ENCODE assay signal across 12 cellular contexts in the genomic region with DNA sequence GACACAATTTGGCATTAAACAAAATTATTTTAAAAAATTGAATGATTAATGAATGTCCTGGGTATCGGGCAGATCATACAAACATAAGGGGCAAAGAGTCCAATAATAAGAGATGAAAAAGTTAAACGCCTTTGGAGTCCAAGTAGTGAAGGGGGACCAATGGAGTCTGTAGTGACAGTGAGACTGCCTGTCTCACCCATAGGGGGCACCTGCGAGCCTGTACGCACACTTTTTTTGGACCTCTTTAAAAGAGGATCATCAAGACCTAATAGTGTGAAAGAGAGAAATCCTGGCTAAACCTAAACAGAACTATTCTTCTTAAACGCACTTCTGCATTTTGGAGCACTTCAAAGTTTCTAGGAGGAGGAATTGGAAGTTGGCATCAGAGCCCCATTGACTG.
DNase-seq lines count a peak whose midpoint lies in the region; ATAC-seq and TF ChIP-seq lines count a peak whose summit lies in the region.
"Had no signal": no experiment of that assay in that cellular context is flagged by ENCODE, and none has a peak within 500 bp of the region (broad histone marks: within the 10 kb centered on the region; RNA-seq: fewer than 3 reads in every experiment).

No MANE protein-coding gene starts in this region.

- H3K4me3 ChIP-seq in RWPE2 (ENCODE audit: severe bottlenecking): no peak overlapping the region
- H3K4me3 ChIP-seq: gastroesophageal sphincter had no signal

- CTCF ChIA-PET in HEK293T (lab: Yijun Ruan, JAX): no interaction called here

- no peaks in the 10 kb centered on the region for H3K36me3 ChIP-seq in RWPE2 (ENCODE audit: low read depth)
- H3K36me3 ChIP-seq: gastroesophageal sphincter had no signal

- H3K4me1 ChIP-seq in RWPE2 (ENCODE audit: insufficient read depth, poor library complexity, severe bottlenecking): no peaks in the 10 kb centered on the region
- H3K4me1 ChIP-seq: gastroesophageal sphincter had no signal

- H3K9me3 ChIP-seq in RWPE2 (ENCODE audit: severe bottlenecking): no peaks in the 10 kb centered on the region
- H3K9me3 ChIP-seq: gastroesophageal sphincter had no signal

- H3K27ac ChIP-seq in RWPE2 (ENCODE audit: poor library complexity, severe bottlenecking): no peak overlapping the region
- H3K27ac ChIP-seq: gastroesophageal sphincter had no signal

- DNase-seq in D341Med (ENCODE audit: low spot score): peak; percentile 50
- DNase-seq in HEK293T (ENCODE audit: extremely low spot score): peak; percentile 28
- DNase-seq in RWPE2 (ENCODE audit: low spot score): no peak
- DNase-seq in iPS-NIHi11 (ENCODE audit: low spot score): peak; percentile 20
- no peak for DNase-seq in GM20000 (ENCODE audit: low spot score)
- no peak for DNase-seq in NK-92 (lab: John Stamatoyannopoulos, UW; ENCODE audit: unreplicated experiment)
- DNase-seq: activated CD8-positive, alpha-beta memory T cell treated with anti-CD3 and anti-CD28 coated beads for 24 hours; NCI-H1436 treated with DMSO at 0.1 percent for 48 hours; SHP77 treated with DMSO at 0.1 percent for 48 hours had no signal

- no peak for ATAC-seq in RWPE2 (ENCODE audit: low read depth)
- no peak for ATAC-seq in HG03520 (IDR thresholded peaks at IDR 0.05; ENCODE audit: unreplicated experiment)
- ATAC-seq in HG03439 (IDR thresholded peaks at IDR 0.05; ENCODE audit: unreplicated experiment): no peak
- ATAC-seq: gastroesophageal sphincter had no signal

- TF ChIP-seq CTCF in RWPE2 (IDR thresholded peaks at IDR 0.05; ENCODE audit: poor library complexity, severe bottlenecking): peak; percentile 25
- no peak for TF ChIP-seq CTCF in GM20000 (IDR thresholded peaks at IDR 0.05; ENCODE audit: extremely low read depth, missing control alignments)

- POLR2A ChIA-PET in HEK293T (lab: Yijun Ruan, JAX): no interaction called here

- H3K27me3 ChIP-seq in RWPE2 (ENCODE audit: insufficient read depth, poor library complexity, severe bottlenecking): no peaks in the 10 kb centered on the region
- H3K27me3 ChIP-seq: gastroesophageal sphincter had no signal

TF ChIP-seq in HEK293T, 16 proteins besides CTCF, POLR2A, EP300 and RAD21:
- no peak for TF ChIP-seq FOXK2 (IDR thresholded peaks at IDR 0.05)
- no peak for TF ChIP-seq LEF1 (IDR thresholded peaks at IDR 0.05; ENCODE audit: borderline replicate concordance)
- TF ChIP-seq ZNF384 (IDR thresholded peaks at IDR 0.05): no peak
- TF ChIP-seq, protein P1, sequence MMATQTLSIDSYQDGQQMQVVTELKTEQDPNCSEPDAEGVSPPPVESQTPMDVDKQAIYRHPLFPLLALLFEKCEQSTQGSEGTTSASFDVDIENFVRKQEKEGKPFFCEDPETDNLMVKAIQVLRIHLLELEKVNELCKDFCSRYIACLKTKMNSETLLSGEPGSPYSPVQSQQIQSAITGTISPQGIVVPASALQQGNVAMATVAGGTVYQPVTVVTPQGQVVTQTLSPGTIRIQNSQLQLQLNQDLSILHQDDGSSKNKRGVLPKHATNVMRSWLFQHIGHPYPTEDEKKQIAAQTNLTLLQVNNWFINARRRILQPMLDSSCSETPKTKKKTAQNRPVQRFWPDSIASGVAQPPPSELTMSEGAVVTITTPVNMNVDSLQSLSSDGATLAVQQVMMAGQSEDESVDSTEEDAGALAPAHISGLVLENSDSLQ (IDR thresholded peaks at IDR 0.05): no peak
- no peak for TF ChIP-seq CTBP1 (IDR thresholded peaks at IDR 0.05; ENCODE audit: borderline replicate concordance)
- no peak for TF ChIP-seq FOXA1 (IDR thresholded peaks at IDR 0.05)
- no peak for TF ChIP-seq ELF4 (IDR thresholded peaks at IDR 0.05)
- TF ChIP-seq BHLHE40 (IDR thresholded peaks at IDR 0.05; ENCODE audit: borderline replicate concordance): no peak
- no peak for TF ChIP-seq L3MBTL2 (conservative IDR thresholded peaks at IDR 0.05)
- no peak for TF ChIP-seq FOXM1 (IDR thresholded peaks at IDR 0.05; ENCODE audit: borderline replicate concordance)
- no peak for TF ChIP-seq SUZ12 (IDR thresholded peaks at IDR 0.05)
- TF ChIP-seq HDGF (IDR thresholded peaks at IDR 0.05; ENCODE audit: borderline replicate concordance): no peak
- TF ChIP-seq NFRKB (IDR thresholded peaks at IDR 0.05): no peak
- TF ChIP-seq TARDBP (IDR thresholded peaks at IDR 0.05): no peak
- TF ChIP-seq SP1 (IDR thresholded peaks at IDR 0.05): no peak
- no peak for TF ChIP-seq ARNT (IDR thresholded peaks at IDR 0.05)
TF ChIP-seq in HEK293T: peak in this region for 0.

Comparison
In these comparisons a context has a peak if more than half of its experiments do, and no peak if none do; other contexts are left out.
1. DNase-seq: peak in D341Med (single experiment), HEK293T (single experiment) and iPS-NIHi11 (single experiment); none in RWPE2 (single experiment), GM20000 (single experiment) and NK-92 (single experiment).